31 cellular contexts compared by ENCODE assay signal in the genomic region with DNA sequence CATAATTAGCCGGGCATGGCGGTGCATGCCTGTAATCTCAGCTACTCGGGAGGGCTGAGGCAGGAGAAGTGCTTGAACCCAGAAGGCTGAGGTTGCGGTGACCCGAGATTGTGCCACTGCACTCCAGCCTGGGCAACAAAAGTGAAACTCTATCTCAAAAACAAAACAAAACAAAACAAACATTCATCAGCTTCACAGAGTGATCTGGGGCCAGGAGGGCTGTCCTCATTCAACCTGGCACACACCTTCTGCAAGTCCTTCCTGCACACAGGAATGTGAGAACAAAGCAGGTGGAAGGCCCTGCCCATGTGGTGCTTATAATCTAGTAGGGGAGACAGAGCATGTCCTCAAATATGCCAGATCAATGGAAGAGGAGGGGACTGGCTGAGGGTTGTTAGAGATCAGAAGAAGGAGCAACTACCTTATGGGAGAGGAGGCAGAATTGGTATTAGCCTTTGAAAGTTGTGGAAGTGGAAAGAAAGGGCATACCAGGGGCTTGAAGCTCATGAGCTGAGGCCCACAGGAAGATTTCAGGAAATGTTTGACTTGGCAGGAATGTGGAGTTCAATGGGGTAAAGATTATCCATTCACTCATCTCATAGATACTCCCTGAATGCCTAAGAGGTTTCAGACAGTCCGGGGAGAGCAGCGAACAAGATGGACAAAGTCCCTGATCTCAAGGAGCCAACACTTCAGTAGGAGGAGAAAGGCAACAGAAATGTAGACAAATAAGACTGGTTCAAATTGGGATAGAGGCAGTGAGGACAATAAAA.
"Had no signal": no experiment of that assay in that cellular context is flagged by ENCODE, and none has a peak within 500 bp of the region (broad histone marks: within the 10 kb centered on the region; RNA-seq: fewer than 3 reads in every experiment).

No MANE protein-coding gene starts in this region.

- H3K27ac ChIP-seq: KMS-11, RWPE1, VCaP had no signal

- ATAC-seq: activated CD8-positive, alpha-beta memory T cell treated with anti-CD3 and anti-CD28 coated beads, Interleukin-2, amount 10 ng/mL, durations not matched to agents 7 days and 5 days; activated naive CD8-positive, alpha-beta T cell treated with anti-CD3 and anti-CD28 coated beads, Interleukin-2, amount 50 U/mL, for 24 hours; PC-3; Right ventricle myocardium inferior; SK-N-SH treated with all-trans-retinoic acid at 6 μM for 48 hours; T-cell; T-helper 17 cell had no signal

- DNase-seq: activated B cell treated with CpG ODN at 0.5 μM for 24 hours; activated CD4-positive, alpha-beta memory T cell treated with anti-CD3 and anti-CD28 coated beads, Interleukin-2, amount 10 ng/mL, durations not matched to agents 7 days and 5 days; activated CD4-positive, alpha-beta T cell treated with anti-CD3 and anti-CD28 coated beads for 1 hour; activated CD4-positive, alpha-beta T cell treated with anti-CD3 and anti-CD28 coated beads for 48 hours; activated CD8-positive, alpha-beta memory T cell treated with anti-CD3 and anti-CD28 coated beads for 24 hours; activated CD8-positive, alpha-beta memory T cell treated with anti-CD3 and anti-CD28 coated beads, Interleukin-2, amount 10 ng/mL, durations not matched to agents 7 days and 5 days; activated CD8-positive, alpha-beta memory T cell treated with anti-CD3 and anti-CD28 coated beads, Interleukin-2, amount 50 U/mL, for 48 hours; activated effector memory CD4-positive, alpha-beta T cell treated with Interleukin-2 at 50 U/mL for 16 hours; activated naive CD4-positive, alpha-beta T cell treated with anti-CD3 and anti-CD28 coated beads, Interleukin-2, amount 10 ng/mL, durations not matched to agents 7 days and 5 days; activated naive CD8-positive, alpha-beta T cell treated with anti-CD3 and anti-CD28 coated beads, Interleukin-2, amount 50 U/mL, for 24 hours; activated T-cell treated with anti-CD3 and anti-CD28 coated beads, Interleukin-2, amount 50 U/mL, for 48 hours; anterior cingulate cortex; MM.1S; MV-4-11; NCI-H1092 treated with DMSO at 0.1 percent for 48 hours; NCI-H1436; NCI-H1694; NCI-H1930; NCI-H2081 treated with DMSO at 0.1 percent for 48 hours; NCI-H345; NCI-H524 treated with DMSO at 0.1 percent for 48 hours; NK-92 treated with Interleukin-12 subunit alpha and Interleukin-12 subunit beta, amount 100 ng/mL, for 24 hours; PC-3; SIG-M5; T-cell; T-helper 17 cell had no signal
